ENCODE assay signal across 32 cellular contexts in the genomic region with DNA sequence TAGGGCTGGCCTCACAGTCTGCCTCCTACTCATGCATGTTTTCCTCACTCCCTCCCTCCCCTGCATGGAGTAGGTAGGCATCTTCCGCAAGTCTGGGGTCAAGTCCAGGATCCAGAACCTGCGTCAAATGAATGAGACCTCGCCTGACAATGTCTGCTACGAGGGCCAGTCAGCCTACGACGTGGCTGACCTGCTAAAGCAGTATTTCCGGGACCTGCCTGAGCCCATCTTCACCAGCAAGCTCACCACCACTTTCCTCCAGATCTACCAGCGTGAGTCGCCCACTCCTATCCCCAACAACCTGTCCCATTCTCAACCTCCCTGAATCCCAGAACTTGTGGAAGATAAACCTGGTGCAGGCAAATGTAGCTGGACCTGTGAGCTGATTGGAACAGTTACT.
"Had no signal": no experiment of that assay in that cellular context is flagged by ENCODE, and none has a peak within 500 bp of the region (broad histone marks: within the 10 kb centered on the region; RNA-seq: fewer than 3 reads in every experiment).

No MANE protein-coding gene starts in this region.

- H3K27me3 ChIP-seq: neutrophil, ovary, spleen, suprapubic skin, testis, tibial artery, transverse colon, upper lobe of right lung, uterus had no signal

- H3K9me3 Mint-ChIP-seq: naive B cell; naive thymus-derived CD8-positive, alpha-beta T cell; natural killer cell treated with Interleukin-12 subunit alpha and Interleukin-12 subunit beta and Interleukin-15 and Interleukin-18, amount 100 ng/mL, for 72 hours; neural crest cell; stimulated activated memory B cell treated with anti-CD40 and anti-IgM and Interleukin-4, amounts not matched to agents 10 μg/mL and 1 μg/mL and 100 μg/mL, for 72 hours; stimulated activated naive CD8-positive, alpha-beta T cell treated with anti-CD3 and anti-CD28 coated beads, Interleukin-15, amount 100 ng/mL, for 72 hours; type B pancreatic cell had no signal

- H3K27ac ChIP-seq: neutrophil, ovary, parathyroid adenoma, psoas muscle, skin epidermis, spleen, suprapubic skin, testis, tibial artery, transverse colon, upper lobe of right lung, uterus had no signal

- H3K36me3 Mint-ChIP-seq: naive B cell; naive thymus-derived CD8-positive, alpha-beta T cell; natural killer cell treated with Interleukin-12 subunit alpha and Interleukin-12 subunit beta and Interleukin-15 and Interleukin-18, amount 100 ng/mL, for 72 hours; stimulated activated memory B cell treated with anti-CD40 and anti-IgM and Interleukin-4, amounts not matched to agents 10 μg/mL and 1 μg/mL and 100 μg/mL, for 72 hours; type B pancreatic cell had no signal

- H3K27ac Mint-ChIP-seq: naive B cell; naive thymus-derived CD8-positive, alpha-beta T cell; natural killer cell treated with Interleukin-12 subunit alpha and Interleukin-12 subunit beta and Interleukin-15 and Interleukin-18, amount 100 ng/mL, for 72 hours; nephron progenitor cell; progenitor cell of endocrine pancreas; stimulated activated memory B cell treated with anti-CD40 and anti-IgM and Interleukin-4, amounts not matched to agents 10 μg/mL and 1 μg/mL and 100 μg/mL, for 72 hours; stimulated activated naive CD8-positive, alpha-beta T cell treated with anti-CD3 and anti-CD28 coated beads, Interleukin-15, amount 100 ng/mL, for 72 hours; type B pancreatic cell had no signal

- H3K4me1 ChIP-seq: parathyroid adenoma, psoas muscle, spleen, suprapubic skin, testis, tibial artery, transverse colon, upper lobe of right lung, uterus had no signal

- DNase-seq: naive B cell; naive thymus-derived CD8-positive, alpha-beta T cell; nephron progenitor cell; nucleus accumbens; right cardiac atrium; stimulated activated CD4-positive, alpha-beta T cell treated with anti-CD3 and anti-CD28 coated beads, Interleukin-12 subunit alpha, Interleukin-12 subunit beta, amount 100 ng/mL, for 4 hours; stimulated activated CD4-positive, alpha-beta T cell treated with anti-CD3 and anti-CD28 coated beads, Interleukin-1b, Interleukin-23, amount 100 ng/mL, for 48 hours; stimulated activated CD4-positive, alpha-beta T cell treated with anti-CD3 and anti-CD28 coated beads, Interleukin-4, amount 100 ng/mL, for 1 hour; stimulated activated CD4-positive, alpha-beta T cell treated with anti-CD3 and anti-CD28 coated beads, Interleukin-4, amount 100 ng/mL, for 4 hours; stimulated activated CD8-positive, alpha-beta memory T cell treated with anti-CD3 and anti-CD28 coated beads, Interleukin-4, amount 100 ng/mL, for 48 hours; stimulated activated naive CD4-positive, alpha-beta T cell; stimulated activated naive CD8-positive, alpha-beta T cell treated with anti-CD3 and anti-CD28 coated beads, Interleukin-15, amount 100 ng/mL, for 72 hours; stimulated activated naive CD8-positive, alpha-beta T cell treated with anti-CD3 and anti-CD28 coated beads, Interleukin-15, Interleukin-2, amounts not matched to agents 100 U/mL and 50 U/mL, for 24 hours; substantia nigra; testis; tibial artery; transverse colon; upper lobe of right lung had no signal

- ATAC-seq: naive thymus-derived CD8-positive, alpha-beta T cell; natural killer cell treated with Interleukin-12 subunit alpha and Interleukin-12 subunit beta and Interleukin-15 and Interleukin-18, amount 100 ng/mL, for 72 hours; psoas muscle; stimulated activated memory B cell treated with anti-CD40 and anti-IgM and Interleukin-4, amounts not matched to agents 10 μg/mL and 1 μg/mL and 100 μg/mL, for 72 hours; stimulated activated naive CD8-positive, alpha-beta T cell treated with anti-CD3 and anti-CD28 coated beads, Interleukin-15, amount 100 ng/mL, for 72 hours; stimulated activated naive CD8-positive, alpha-beta T cell treated with anti-CD3 and anti-CD28 coated beads, Interleukin-15, Interleukin-2, amounts not matched to agents 100 U/mL and 50 U/mL, for 24 hours; upper lobe of right lung had no signal

- H3K9me3 ChIP-seq: neutrophil, ovary, psoas muscle, spleen, suprapubic skin, testis, tibial artery, transverse colon, upper lobe of right lung, uterus had no signal

- H3K4me1 Mint-ChIP-seq: naive B cell; naive thymus-derived CD8-positive, alpha-beta T cell; nephron progenitor cell; neural crest cell; stimulated activated memory B cell treated with anti-CD40 and anti-IgM and Interleukin-4, amounts not matched to agents 10 μg/mL and 1 μg/mL and 100 μg/mL, for 72 hours; stimulated activated naive CD8-positive, alpha-beta T cell treated with anti-CD3 and anti-CD28 coated beads, Interleukin-15, amount 100 ng/mL, for 72 hours had no signal

- H3K36me3 ChIP-seq: ovary, suprapubic skin, tibial artery, transverse colon, upper lobe of right lung, uterus had no signal

- H3K4me3 Mint-ChIP-seq: naive thymus-derived CD8-positive, alpha-beta T cell; natural killer cell treated with Interleukin-12 subunit alpha and Interleukin-12 subunit beta and Interleukin-15 and Interleukin-18, amount 100 ng/mL, for 72 hours; nephron progenitor cell; neural crest cell; stimulated activated memory B cell treated with anti-CD40 and anti-IgM and Interleukin-4, amounts not matched to agents 10 μg/mL and 1 μg/mL and 100 μg/mL, for 72 hours; stimulated activated naive CD8-positive, alpha-beta T cell treated with anti-CD3 and anti-CD28 coated beads, Interleukin-15, amount 100 ng/mL, for 72 hours; type B pancreatic cell had no signal

- H3K27me3 Mint-ChIP-seq: naive B cell; natural killer cell treated with Interleukin-12 subunit alpha and Interleukin-12 subunit beta and Interleukin-15 and Interleukin-18, amount 100 ng/mL, for 72 hours; progenitor cell of endocrine pancreas; stimulated activated memory B cell treated with anti-CD40 and anti-IgM and Interleukin-4, amounts not matched to agents 10 μg/mL and 1 μg/mL and 100 μg/mL, for 72 hours; stimulated activated naive CD8-positive, alpha-beta T cell treated with anti-CD3 and anti-CD28 coated beads, Interleukin-15, amount 100 ng/mL, for 72 hours; type B pancreatic cell had no signal

- H3K4me3 ChIP-seq: ovary, psoas muscle, skin epidermis, smooth muscle cell, spleen, suprapubic skin, testis, tibial artery, transverse colon, upper lobe of right lung, uterus had no signal
